ENCODE assay signal across 8 cellular contexts in genomic region chr20:31860431-31861345, GRCh38. TPM values are rescaled to one million over a fixed set of nuclear protein-coding genes. Genes with fewer than 3 reads are reported as not detected.
DNase-seq lines count a peak whose midpoint lies in the region; ATAC-seq and TF ChIP-seq lines count a peak whose summit lies in the region.

No MANE protein-coding gene starts in this region.

- peak; percentile 25 for ATAC-seq in HG03342 (IDR thresholded peaks at IDR 0.05; ENCODE audit: unreplicated experiment)
- peak in 3 of 4 donors; percentile 65 to 74 (median 73) for ATAC-seq in heart left ventricle
- ATAC-seq in sciatic nerve = peak; percentile 63

- H3K4me3 ChIP-seq in WERI-Rb-1 (ENCODE audit: low read depth, low read length) (peak overlapping the region; percentile 75), heart left ventricle (peak overlapping the region; percentile 34 to 80 (median 56))

- peak overlapping the region; percentile 99 for H3K27ac ChIP-seq in WERI-Rb-1
- peak overlapping the region in 1 of 12 donors; percentile 26 for H3K27ac ChIP-seq in heart left ventricle

- H3K9me3 ChIP-seq in WERI-Rb-1 (ENCODE audit: severe bottlenecking) = no peaks in the 10 kb centered on the region
- no peaks in the 10 kb centered on the region for H3K9me3 ChIP-seq in heart left ventricle

- H3K4me1 ChIP-seq in heart left ventricle = peaks cover 4 to 22% (median 13%) of the 10 kb centered on the region in 12 donors

- 4 to 5% (median 4%) methylated on average over 19 to 32 of the region's 32 CpGs for whole genome bisulfite sequencing in heart left ventricle, 4 donors

- TF ChIP-seq CTCF in WERI-Rb-1 (IDR thresholded peaks at IDR 0.05; ENCODE audit: low read depth, low read length) = peak; percentile 10; the same call in 1 of the 2 replicates
- TF ChIP-seq CTCF in heart left ventricle (IDR thresholded peaks at IDR 0.05) = no peak

- H3K36me3 ChIP-seq in WERI-Rb-1 = 0 out of 2 replicates have a peak, but pooled peaks cover 2% of the 10 kb centered on the region
- no peaks in the 10 kb centered on the region for H3K36me3 ChIP-seq in heart left ventricle

- DNase-seq in ELF-1 (ENCODE audit: low read depth, low spot score) (peak; percentile 77), WERI-Rb-1 (peak; percentile 95), heart left ventricle (peak in 2 of 5 donors; percentile 40), sciatic nerve (ENCODE audit: low spot score) (peak; percentile 66), H4 (ENCODE audit: low spot score) (no peak), occipital lobe (lab: John Stamatoyannopoulos, UW) (no peak), globus pallidus (ENCODE audit: low spot score) (no peak)

- H3K27me3 ChIP-seq in WERI-Rb-1 (ENCODE audit: insufficient read depth, low read depth, severe bottlenecking) (no peaks in the 10 kb centered on the region), heart left ventricle (peaks cover 0 to 34% (median 2%) of the 10 kb centered on the region in 9 donors)

- intact Hi-C loops in heart left ventricle (cut with DNase I) (no loop called here), sciatic nerve (cut with DNase I) (no loop called here)

- TF ChIP-seq POLR2A in heart left ventricle (IDR thresholded peaks at IDR 0.05) = no peak

RNA-seq across cellular contexts. Expression of gene DUSP15, which starts 9.6 kb away (rescaled TPM):
- total RNA-seq in heart left ventricle = 1 to 10 TPM; 1.0 to 7.4 (median 3.0) TPM
- 1 to 10 TPM in 1 of 2 donors, under 1 TPM in 1; 0.68 to 5.4 TPM for polyA plus RNA-seq in heart left ventricle
- 49.5 TPM for total RNA-seq in sciatic nerve
- total RNA-seq in H4 (2014; rRNA removed; shearing (Covaris generic)) = 7.5 and 9.2 TPM in 2 replicates
- total RNA-seq in occipital lobe = 3.0 TPM

RNA-seq across cellular contexts. Expression of gene TTLL9, which starts 9.7 kb away (rescaled TPM):
- not detected for total RNA-seq in heart left ventricle
- not detected for polyA plus RNA-seq in heart left ventricle
- 7.1 TPM for total RNA-seq in sciatic nerve
- total RNA-seq in H4 (2014; rRNA removed; shearing (Covaris generic)) = 0.27 TPM in 1 of 2 replicates, not detected in the other
- total RNA-seq in occipital lobe = 1.7 TPM

RNA-seq across cellular contexts. Expression of gene FOXS1, which starts 15.3 kb away (rescaled TPM):
- total RNA-seq in heart left ventricle = 1 to 10 TPM; 1.9 to 6.0 (median 3.7) TPM
- polyA plus RNA-seq in heart left ventricle = 1 to 10 TPM; 2.5 to 4.9 TPM
- 25.0 TPM for total RNA-seq in sciatic nerve
- total RNA-seq in H4 (2014; rRNA removed; shearing (Covaris generic)) = 0.08 TPM in 1 of 2 replicates, not detected in the other
- total RNA-seq in occipital lobe = 0.78 TPM

RNA-seq across cellular contexts. Expression of gene MYLK2, which starts 41.5 kb away (rescaled TPM):
- total RNA-seq in heart left ventricle (under 1 TPM in 8 of 9 donors, not detected in 1; 0.10 to 0.76 (median 0.17) TPM), sciatic nerve (0.27 TPM), occipital lobe (0.78 TPM)
- polyA plus RNA-seq in heart left ventricle = under 1 TPM; 0.15 to 0.23 TPM
- 0.14 TPM in 1 of 2 replicates, not detected in the other for total RNA-seq in H4 (2014; rRNA removed; shearing (Covaris generic))

Comparison
In these comparisons a context has a peak if more than half of its experiments do, and no peak if none do; other contexts are left out.
1. DNase-seq: peak in ELF-1 (single experiment), WERI-Rb-1 (single experiment) and sciatic nerve (single experiment); none in H4 (single experiment), occipital lobe (single experiment) and globus pallidus (single experiment).
2. Peak in every context shown above with its lines, with median percentiles within 50 percentile points of each other: ATAC-seq.